ENCODE assay signal across 13 cellular contexts in the genomic region with DNA sequence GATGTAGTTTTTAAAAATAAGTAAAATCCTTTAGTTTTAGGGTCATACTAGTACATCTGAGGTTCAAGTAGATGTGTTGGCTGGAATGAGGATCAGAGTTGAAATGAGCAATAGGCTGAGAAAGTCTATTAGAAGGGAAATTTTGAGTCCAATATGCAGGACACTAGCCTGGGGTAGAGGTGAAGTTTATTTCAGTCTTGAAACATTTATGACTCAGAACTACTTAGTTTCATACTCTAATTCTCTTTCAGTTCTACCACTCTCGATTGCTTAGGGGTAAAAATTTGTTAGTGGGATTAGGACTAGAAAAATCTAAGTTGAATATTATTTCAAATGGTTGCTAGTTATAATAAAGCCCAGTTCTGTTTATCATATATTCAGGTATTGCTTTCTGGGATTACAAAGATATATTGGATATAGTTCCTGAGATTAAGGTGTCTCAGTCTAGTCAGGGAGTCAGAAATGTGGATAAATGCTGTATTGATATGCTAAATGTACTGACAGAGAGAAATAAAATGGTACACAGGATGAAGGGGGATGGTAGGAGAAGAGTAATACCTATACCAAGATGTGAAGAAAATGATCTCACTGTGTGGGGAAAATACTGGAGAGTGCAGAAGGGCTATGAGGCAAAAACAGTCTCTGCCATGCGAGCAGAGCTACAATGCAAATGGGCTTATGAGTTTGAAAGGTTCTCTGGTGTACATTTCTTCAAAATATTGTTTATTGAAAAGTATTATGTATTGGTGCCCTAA.
DNase-seq lines count a peak whose midpoint lies in the region; ATAC-seq and TF ChIP-seq lines count a peak whose summit lies in the region.
"Had no signal": no experiment of that assay in that cellular context is flagged by ENCODE, and none has a peak within 500 bp of the region (broad histone marks: within the 10 kb centered on the region; RNA-seq: fewer than 3 reads in every experiment).

No MANE protein-coding gene starts in this region.

- DNase-seq in MG63 (no peak), iPS-NIHi11 (ENCODE audit: low spot score) (no peak)
- DNase-seq in stimulated activated CD8-positive, alpha-beta memory T cell treated with anti-CD3 and anti-CD28 coated beads, Interleukin-4, amount 100 ng/mL, for 48 hours: no peak
- no peak for DNase-seq in activated CD4-positive, alpha-beta T cell treated with anti-CD3 and anti-CD28 coated beads for 36 hours
- DNase-seq: activated B cell treated with CpG ODN at 0.5 μM for 24 hours; activated effector memory CD4-positive, alpha-beta T cell treated with anti-CD3 and anti-CD28 coated beads, Interleukin-2, amount 50 U/mL, for 16 hours; CD8-positive, alpha-beta memory T cell; sigmoid colon had no signal

- H3K4me2 ChIP-seq in OCI-LY3 (ENCODE audit: low read length): peak overlapping the region; percentile 72

- H3K36me3 Mint-ChIP-seq in activated CD4-positive, alpha-beta T cell treated with anti-CD3 and anti-CD28 coated beads for 36 hours (ENCODE audit: low read depth): no peaks in the 10 kb centered on the region
- H3K36me3 Mint-ChIP-seq: CD8-positive, alpha-beta memory T cell had no signal

- H3K27me3 ChIP-seq in OCI-LY3 (ENCODE audit: low read depth, low read length) (no peaks in the 10 kb centered on the region), MG63 (no peaks in the 10 kb centered on the region)
- H3K27me3 ChIP-seq: sigmoid colon, tibial nerve had no signal

- H3K36me3 ChIP-seq in OCI-LY3 (replicated peaks; ENCODE audit: low read depth, low read length) (no peaks in the 10 kb centered on the region), MG63 (no peaks in the 10 kb centered on the region)
- H3K36me3 ChIP-seq: sigmoid colon, tibial nerve had no signal

- TF ChIP-seq CTCF in OCI-LY3 (IDR thresholded peaks at IDR 0.05; ENCODE audit: low read depth, low read length): no peak

- no peaks in the 10 kb centered on the region for H3K79me2 ChIP-seq in OCI-LY3 (ENCODE audit: low read length)

- peaks cover 43% of the 10 kb centered on the region for H3K4me1 ChIP-seq in OCI-LY3 (ENCODE audit: low read length)
- H3K4me1 ChIP-seq: sigmoid colon, tibial nerve had no signal

- H3K4me3 ChIP-seq in OCI-LY3 (ENCODE audit: low read length) (peak overlapping the region; percentile 49), MG63 (no peak overlapping the region)
- H3K4me3 ChIP-seq: sigmoid colon, tibial nerve had no signal

- intact Hi-C loops in activated CD4-positive, alpha-beta T cell treated with anti-CD3 and anti-CD28 coated beads for 36 hours (cut with DNase I, micrococcal nuclease): no loop called here

- H3K27ac ChIP-seq in OCI-LY3 (ENCODE audit: low read length): peak overlapping the region; percentile 88
- H3K27ac ChIP-seq: sigmoid colon, tibial nerve had no signal

- no peaks in the 10 kb centered on the region for H3K9me3 ChIP-seq in OCI-LY3 (ENCODE audit: insufficient read depth, low read length)
- no peaks in the 10 kb centered on the region for H3K9me3 ChIP-seq in MG63
- H3K9me3 ChIP-seq: sigmoid colon, tibial nerve had no signal

- POLR2A ChIA-PET in activated CD4-positive, alpha-beta T cell treated with anti-CD3 and anti-CD28 coated beads for 36 hours (lab: Charles Lee): interaction anchor here (0.6 kb wide), 1 partner anchor 12 kb away, joined by 3 read pairs; no protein-coding TSS in a partner anchor

- ATAC-seq in GM18873 (IDR thresholded peaks at IDR 0.05; ENCODE audit: low FRiP score, unreplicated experiment) (peak; percentile 98), GM21526 (IDR thresholded peaks at IDR 0.05; ENCODE audit: low FRiP score, unreplicated experiment) (peak; percentile 93), HG03060 (IDR thresholded peaks at IDR 0.05; ENCODE audit: low read depth, unreplicated experiment) (peak; percentile 91)
- no peak for ATAC-seq in activated CD4-positive, alpha-beta T cell treated with anti-CD3 and anti-CD28 coated beads for 36 hours

- H2AFZ ChIP-seq in OCI-LY3 (ENCODE audit: low read depth, low read length): no peak overlapping the region

- no peak overlapping the region for H3K4me3 Mint-ChIP-seq in activated CD4-positive, alpha-beta T cell treated with anti-CD3 and anti-CD28 coated beads for 36 hours
- H3K4me3 Mint-ChIP-seq: activated B cell treated with CpG ODN at 0.5 μM for 24 hours; CD8-positive, alpha-beta memory T cell had no signal

- H3K9me3 Mint-ChIP-seq in activated CD4-positive, alpha-beta T cell treated with anti-CD3 and anti-CD28 coated beads for 36 hours (ENCODE audit: low read depth): peaks cover 2% of the 10 kb centered on the region

- no peaks in the 10 kb centered on the region for H3K4me1 Mint-ChIP-seq in activated CD4-positive, alpha-beta T cell treated with anti-CD3 and anti-CD28 coated beads for 36 hours
- H3K4me1 Mint-ChIP-seq: activated B cell treated with CpG ODN at 0.5 μM for 24 hours; CD8-positive, alpha-beta memory T cell had no signal

- H3K27me3 Mint-ChIP-seq in activated CD4-positive, alpha-beta T cell treated with anti-CD3 and anti-CD28 coated beads for 36 hours: no peaks in the 10 kb centered on the region
- H3K27me3 Mint-ChIP-seq: activated B cell treated with CpG ODN at 0.5 μM for 24 hours; CD8-positive, alpha-beta memory T cell had no signal

- H3K27ac Mint-ChIP-seq in activated CD4-positive, alpha-beta T cell treated with anti-CD3 and anti-CD28 coated beads for 36 hours: no peak overlapping the region
- H3K27ac Mint-ChIP-seq: activated B cell treated with CpG ODN at 0.5 μM for 24 hours; CD8-positive, alpha-beta memory T cell had no signal

- peak overlapping the region; percentile 48 for H3K9ac ChIP-seq in OCI-LY3 (ENCODE audit: low read length)

- CTCF ChIA-PET in activated CD4-positive, alpha-beta T cell treated with anti-CD3 and anti-CD28 coated beads for 36 hours (lab: Charles Lee): interaction anchor here (1.1 kb wide), 1 partner anchor 21 kb away, joined by 3 read pairs; no protein-coding TSS in a partner anchor

- no peaks in the 10 kb centered on the region for H4K20me1 ChIP-seq in OCI-LY3 (ENCODE audit: insufficient read depth, low read length)
